Comparison of ENCODE assay signal across 2 cellular contexts in genomic region chr11:74061599-74061998, GRCh38. TPM values are rescaled to one million over a fixed set of nuclear protein-coding genes. Genes with fewer than 3 reads are reported as not detected.
"Had no signal": no experiment of that assay in that cellular context is flagged by ENCODE, and none has a peak within 500 bp of the region (broad histone marks: within the 10 kb centered on the region; RNA-seq: fewer than 3 reads in every experiment).

No MANE protein-coding gene starts in this region.

RNA-seq across cellular contexts. Expression of gene UCP3, which starts 52.7 kb away (rescaled TPM):
- total RNA-seq: H4 had no signal
- polyA plus RNA-seq: GM23248 had no signal
